Comparison of ENCODE assay signal across 1 cellular context in the genomic region with DNA sequence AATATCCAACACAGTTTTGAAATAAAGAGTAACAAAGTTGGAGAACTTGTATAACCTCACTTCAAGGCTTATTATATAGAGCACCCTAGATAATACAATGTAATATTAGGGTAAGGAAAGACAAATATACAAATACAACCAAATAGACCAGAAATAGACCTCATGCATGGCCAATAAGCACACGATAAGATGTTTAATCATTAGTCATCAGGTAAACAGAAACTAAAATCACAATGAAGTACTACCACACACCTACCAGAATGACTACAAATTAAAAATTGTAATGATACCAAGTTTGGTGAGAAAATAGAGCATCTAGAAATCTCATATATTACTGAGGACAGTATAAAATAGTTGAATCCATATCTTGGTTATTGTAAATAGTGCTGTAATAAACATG.
TF ChIP-seq lines count a peak whose summit lies in the region.

No MANE protein-coding gene starts in this region.

TF ChIP-seq in HCT116, 20 proteins besides CTCF, POLR2A, EP300 and RAD21 (continued from another document):
- TF ChIP-seq, protein P1, sequence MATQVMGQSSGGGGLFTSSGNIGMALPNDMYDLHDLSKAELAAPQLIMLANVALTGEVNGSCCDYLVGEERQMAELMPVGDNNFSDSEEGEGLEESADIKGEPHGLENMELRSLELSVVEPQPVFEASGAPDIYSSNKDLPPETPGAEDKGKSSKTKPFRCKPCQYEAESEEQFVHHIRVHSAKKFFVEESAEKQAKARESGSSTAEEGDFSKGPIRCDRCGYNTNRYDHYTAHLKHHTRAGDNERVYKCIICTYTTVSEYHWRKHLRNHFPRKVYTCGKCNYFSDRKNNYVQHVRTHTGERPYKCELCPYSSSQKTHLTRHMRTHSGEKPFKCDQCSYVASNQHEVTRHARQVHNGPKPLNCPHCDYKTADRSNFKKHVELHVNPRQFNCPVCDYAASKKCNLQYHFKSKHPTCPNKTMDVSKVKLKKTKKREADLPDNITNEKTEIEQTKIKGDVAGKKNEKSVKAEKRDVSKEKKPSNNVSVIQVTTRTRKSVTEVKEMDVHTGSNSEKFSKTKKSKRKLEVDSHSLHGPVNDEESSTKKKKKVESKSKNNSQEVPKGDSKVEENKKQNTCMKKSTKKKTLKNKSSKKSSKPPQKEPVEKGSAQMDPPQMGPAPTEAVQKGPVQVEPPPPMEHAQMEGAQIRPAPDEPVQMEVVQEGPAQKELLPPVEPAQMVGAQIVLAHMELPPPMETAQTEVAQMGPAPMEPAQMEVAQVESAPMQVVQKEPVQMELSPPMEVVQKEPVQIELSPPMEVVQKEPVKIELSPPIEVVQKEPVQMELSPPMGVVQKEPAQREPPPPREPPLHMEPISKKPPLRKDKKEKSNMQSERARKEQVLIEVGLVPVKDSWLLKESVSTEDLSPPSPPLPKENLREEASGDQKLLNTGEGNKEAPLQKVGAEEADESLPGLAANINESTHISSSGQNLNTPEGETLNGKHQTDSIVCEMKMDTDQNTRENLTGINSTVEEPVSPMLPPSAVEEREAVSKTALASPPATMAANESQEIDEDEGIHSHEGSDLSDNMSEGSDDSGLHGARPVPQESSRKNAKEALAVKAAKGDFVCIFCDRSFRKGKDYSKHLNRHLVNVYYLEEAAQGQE (IDR thresholded peaks at IDR 0.05; ENCODE audit: low read depth): no peak
- no peak for TF ChIP-seq ZNF274 (IDR thresholded peaks at IDR 0.05; ENCODE audit: low read depth, low read length)
- TF ChIP-seq SIN3A (IDR thresholded peaks at IDR 0.05; ENCODE audit: low read depth): no peak
